ENCODE assay signal across 8 cellular contexts in genomic region chr13:52158629-52159158, GRCh38. TPM values are rescaled to one million over a fixed set of nuclear protein-coding genes. Genes with fewer than 3 reads are reported as not detected.
A peak's percentile ranks its signal among the peaks of the same experiment; 100 is the strongest.
DNase-seq lines count a peak whose midpoint lies in the region; ATAC-seq and TF ChIP-seq lines count a peak whose summit lies in the region.

No MANE protein-coding gene starts in this region.

- no peak for ATAC-seq in stimulated activated naive CD8-positive, alpha-beta T cell treated with anti-CD3 and anti-CD28 coated beads, Interleukin-15, Interleukin-2, amounts not matched to agents 100 U/mL and 50 U/mL, for 24 hours
- ATAC-seq in HG03439 (IDR thresholded peaks at IDR 0.05; ENCODE audit: unreplicated experiment) (peak; percentile 11), HG03469 (IDR thresholded peaks at IDR 0.05; ENCODE audit: unreplicated experiment) (no peak)
- no peak for ATAC-seq in activated CD8-positive, alpha-beta T cell treated with anti-CD3 and anti-CD28 coated beads, Interleukin-2, amount 10 ng/mL, durations not matched to agents 7 days and 5 days

- H3K4me2 ChIP-seq in osteoblast (ENCODE audit: insufficient read depth, low read length): peak overlapping the region; percentile 90

- peaks cover 28% of the 10 kb centered on the region for H3K4me1 ChIP-seq in osteoblast (ENCODE audit: insufficient read depth, low read length)

- CTCF ChIA-PET in activated CD8-positive, alpha-beta T cell treated with anti-CD3 and anti-CD28 coated beads, Interleukin-2, amount 10 ng/mL, durations not matched to agents 7 days and 5 days (lab: Charles Lee): no interaction called here

- POLR2A ChIA-PET in activated CD8-positive, alpha-beta T cell treated with anti-CD3 and anti-CD28 coated beads, Interleukin-2, amount 10 ng/mL, durations not matched to agents 7 days and 5 days (lab: Charles Lee): no interaction called here

- H3K27me3 Mint-ChIP-seq in stimulated activated naive CD8-positive, alpha-beta T cell treated with anti-CD3 and anti-CD28 coated beads, Interleukin-15, Interleukin-2, amounts not matched to agents 100 ng/mL and 50 ng/mL, for 24 hours: peaks cover 5% of the 10 kb centered on the region
- peaks cover 29% of the 10 kb centered on the region for H3K27me3 Mint-ChIP-seq in activated CD8-positive, alpha-beta T cell treated with anti-CD3 and anti-CD28 coated beads, Interleukin-2, amount 10 ng/mL, durations not matched to agents 7 days and 5 days (ENCODE audit: low read depth)

- no peaks in the 10 kb centered on the region for H3K9me3 Mint-ChIP-seq in stimulated activated naive CD8-positive, alpha-beta T cell treated with anti-CD3 and anti-CD28 coated beads, Interleukin-15, Interleukin-2, amounts not matched to agents 100 ng/mL and 50 ng/mL, for 24 hours
- H3K9me3 Mint-ChIP-seq in activated CD8-positive, alpha-beta T cell treated with anti-CD3 and anti-CD28 coated beads, Interleukin-2, amount 10 ng/mL, durations not matched to agents 7 days and 5 days (ENCODE audit: insufficient read depth): no peaks in the 10 kb centered on the region

- no peaks in the 10 kb centered on the region for H4K20me1 ChIP-seq in osteoblast (ENCODE audit: insufficient read depth, low read length)

- no peaks in the 10 kb centered on the region for H3K27me3 ChIP-seq in osteoblast (ENCODE audit: insufficient read depth, low read length)

- no peaks in the 10 kb centered on the region for H3K36me3 Mint-ChIP-seq in stimulated activated naive CD8-positive, alpha-beta T cell treated with anti-CD3 and anti-CD28 coated beads, Interleukin-15, Interleukin-2, amounts not matched to agents 100 ng/mL and 50 ng/mL, for 24 hours (ENCODE audit: low read depth)
- H3K36me3 Mint-ChIP-seq in activated CD8-positive, alpha-beta T cell treated with anti-CD3 and anti-CD28 coated beads, Interleukin-2, amount 10 ng/mL, durations not matched to agents 7 days and 5 days (ENCODE audit: low read depth): peaks cover 5% of the 10 kb centered on the region

- H2AFZ ChIP-seq in osteoblast (ENCODE audit: low read length): peak overlapping the region; percentile 78

- H3K4me1 Mint-ChIP-seq in stimulated activated naive CD8-positive, alpha-beta T cell treated with anti-CD3 and anti-CD28 coated beads, Interleukin-15, Interleukin-2, amounts not matched to agents 100 ng/mL and 50 ng/mL, for 24 hours (ENCODE audit: low read depth): peaks cover 35% of the 10 kb centered on the region
- H3K4me1 Mint-ChIP-seq in activated CD8-positive, alpha-beta T cell treated with anti-CD3 and anti-CD28 coated beads, Interleukin-2, amount 10 ng/mL, durations not matched to agents 7 days and 5 days (ENCODE audit: low read depth): peaks cover 30% of the 10 kb centered on the region

- no peaks in the 10 kb centered on the region for H3K9me3 ChIP-seq in osteoblast (ENCODE audit: low read depth, low read length)

- H3K79me2 ChIP-seq in osteoblast (ENCODE audit: insufficient read depth, low read length): peaks cover 7% of the 10 kb centered on the region

- H3K4me3 ChIP-seq in osteoblast (ENCODE audit: insufficient read depth, low read length): peak overlapping the region; percentile 86

- TF ChIP-seq CTCF in osteoblast (IDR thresholded peaks at IDR 0.05; ENCODE audit: extremely low read depth, low read depth, low read length): no peak

- H3K27ac Mint-ChIP-seq in stimulated activated naive CD8-positive, alpha-beta T cell treated with anti-CD3 and anti-CD28 coated beads, Interleukin-15, Interleukin-2, amounts not matched to agents 100 ng/mL and 50 ng/mL, for 24 hours: peak overlapping the region; percentile 69
- peak overlapping the region; percentile 48 for H3K27ac Mint-ChIP-seq in activated CD8-positive, alpha-beta T cell treated with anti-CD3 and anti-CD28 coated beads, Interleukin-2, amount 10 ng/mL, durations not matched to agents 7 days and 5 days

- peak overlapping the region; percentile 32 for H3K27ac ChIP-seq in osteoblast (ENCODE audit: low read depth, low read length)

- no peaks in the 10 kb centered on the region for H3K36me3 ChIP-seq in osteoblast (ENCODE audit: insufficient read depth, low read length)

- H3K4me3 Mint-ChIP-seq in stimulated activated naive CD8-positive, alpha-beta T cell treated with anti-CD3 and anti-CD28 coated beads, Interleukin-15, Interleukin-2, amounts not matched to agents 100 ng/mL and 50 ng/mL, for 24 hours: peak overlapping the region; percentile 82
- H3K4me3 Mint-ChIP-seq in activated CD8-positive, alpha-beta T cell treated with anti-CD3 and anti-CD28 coated beads, Interleukin-2, amount 10 ng/mL, durations not matched to agents 7 days and 5 days: peak overlapping the region; percentile 77

- no peak for DNase-seq in stimulated activated naive CD8-positive, alpha-beta T cell treated with anti-CD3 and anti-CD28 coated beads, Interleukin-15, Interleukin-2, amounts not matched to agents 100 U/mL and 50 U/mL, for 24 hours
- DNase-seq in activated CD8-positive, alpha-beta T cell treated with anti-CD3 and anti-CD28 coated beads, Interleukin-2, amount 10 ng/mL, durations not matched to agents 7 days and 5 days: no peak
- DNase-seq in glomerular visceral epithelial cell (ENCODE audit: extremely low spot score): peak; percentile 34
- DNase-seq in osteoblast (ENCODE audit: insufficient read length, low spot score, missing footprints): peak; percentile 89
- DNase-seq in effector CD8-positive, alpha-beta T cell (lab: John Stamatoyannopoulos, UW): no peak

RNA-seq across cellular contexts. Expression of gene NEK3, which starts 0.7 kb away (rescaled TPM):
- 1 to 10 TPM in 1 of 2 experiments, under 1 TPM in 1; 0.39 to 2.5 TPM for total RNA-seq in activated CD8-positive, alpha-beta T cell treated with anti-CD3 and anti-CD28 coated beads, Interleukin-2, amount 10 ng/mL, durations not matched to agents 7 days and 5 days
- total RNA-seq in osteoblast: 6.5 and 8.0 TPM in 2 replicates

RNA-seq across cellular contexts. Expression of gene NEK5, which starts 29.8 kb away (rescaled TPM):
- not detected for total RNA-seq in activated CD8-positive, alpha-beta T cell treated with anti-CD3 and anti-CD28 coated beads, Interleukin-2, amount 10 ng/mL, durations not matched to agents 7 days and 5 days
- 0.29 and 0.36 TPM in 2 replicates for total RNA-seq in osteoblast

Comparison
In these comparisons a context has a peak if more than half of its experiments do, and no peak if none do; other contexts are left out.
1. DNase-seq: peak in glomerular visceral epithelial cell (single experiment) and osteoblast (single experiment); none in stimulated activated naive CD8-positive, alpha-beta T cell treated with anti-CD3 and anti-CD28 coated beads, Interleukin-15, Interleukin-2, amounts not matched to agents 100 U/mL and 50 U/mL, for 24 hours (single experiment), activated CD8-positive, alpha-beta T cell treated with anti-CD3 and anti-CD28 coated beads, Interleukin-2, amount 10 ng/mL, durations not matched to agents 7 days and 5 days (single experiment) and effector CD8-positive, alpha-beta T cell (single experiment).